In genomic region chr4:151169900-151170299, GRCh38 we compare ENCODE assay signal across 17 cellular contexts.
DNase-seq lines count a peak whose midpoint lies in the region; ATAC-seq and TF ChIP-seq lines count a peak whose summit lies in the region.
"Had no signal": no experiment of that assay in that cellular context is flagged by ENCODE, and none has a peak within 500 bp of the region (broad histone marks: within the 10 kb centered on the region; RNA-seq: fewer than 3 reads in every experiment).

No MANE protein-coding gene starts in this region.

- ATAC-seq in GM18907 (IDR thresholded peaks at IDR 0.05; ENCODE audit: unreplicated experiment) (no peak), HG02623 (IDR thresholded peaks at IDR 0.05; ENCODE audit: unreplicated experiment) (no peak)
- ATAC-seq in natural killer cell treated with Interleukin-12 subunit alpha and Interleukin-12 subunit beta and Interleukin-15 and Interleukin-18, amount 100 ng/mL, for 72 hours: no peak
- ATAC-seq: GM12878 had no signal

- BruUV-seq in mammary epithelial cell (replicated peaks; lab: Mats Ljungman, UMichigan): no TSS peak
- BruUV-seq in MCF 10A (replicated peaks; lab: Mats Ljungman, UMichigan): no TSS peak

- no peaks in the 10 kb centered on the region for H3K79me2 ChIP-seq in mammary epithelial cell (ENCODE audit: insufficient read depth, low read length)

- H3K9me3 ChIP-seq in mammary epithelial cell (replicated peaks; ENCODE audit: insufficient read depth, low read length) (no peaks in the 10 kb centered on the region), muscle layer of colon (ENCODE audit: low read length) (no peaks in the 10 kb centered on the region)
- H3K9me3 ChIP-seq: spleen had no signal

- DNase-seq in mammary epithelial cell: peak; percentile 5
- DNase-seq in MCF 10A (ENCODE audit: unreplicated experiment): no peak
- DNase-seq in dorsolateral prefrontal cortex: no peak
- no peak for DNase-seq in natural killer cell treated with Interleukin-12 subunit alpha and Interleukin-12 subunit beta and Interleukin-15 and Interleukin-18, amount 100 ng/mL, for 72 hours (ENCODE audit: low spot score)
- DNase-seq: activated CD4-positive, alpha-beta T cell treated with anti-CD3 and anti-CD28 coated beads, Interleukin-2, amount 50 U/mL, for 1 hour; activated naive CD8-positive, alpha-beta T cell treated with anti-CD3 and anti-CD28 coated beads, Interleukin-2, amount 10 ng/mL, durations not matched to agents 7 days and 5 days; activated T-cell treated with anti-CD3 and anti-CD28 coated beads, Interleukin-2, amount 50 U/mL, for 24 hours; CD8-positive, alpha-beta memory T cell; NCI-H1048; spleen had no signal

- H3K36me3 ChIP-seq in mammary epithelial cell (ENCODE audit: insufficient read depth, low read length): no peaks in the 10 kb centered on the region
- H3K36me3 ChIP-seq in muscle layer of colon (ENCODE audit: insufficient read depth, low read length): peaks cover 2% of the 10 kb centered on the region
- no peaks in the 10 kb centered on the region for H3K36me3 ChIP-seq in urinary bladder (ENCODE audit: insufficient read depth)

- WGBS in mammary epithelial cell (ENCODE audit: low coverage, missing lambda C conversion rate): 23% methylated on average over 3 of the region's 3 CpGs
- 32% methylated on average over 3 of the region's 3 CpGs for WGBS in urinary bladder

- intact Hi-C loops in mammary epithelial cell (cut with micrococcal nuclease) (no loop called here), MCF 10A (cut with micrococcal nuclease) (no loop called here), dorsolateral prefrontal cortex (cut with DNase I) (no loop called here)

- H3K27ac ChIP-seq in mammary epithelial cell (ENCODE audit: insufficient read depth, low read depth, low read length) (no peak overlapping the region), dorsolateral prefrontal cortex (peak overlapping the region in 53 of 59 donors; percentile 15 to 81 (median 66)), muscle layer of colon (ENCODE audit: low read depth, low read length) (peak overlapping the region; percentile 8), urinary bladder (ENCODE audit: low read depth) (peak overlapping the region; percentile 59)
- H3K27ac ChIP-seq: spleen had no signal

- H3K9me3 Mint-ChIP-seq in MCF 10A (ENCODE audit: unreplicated experiment): no peaks in the 10 kb centered on the region
- H3K9me3 Mint-ChIP-seq in natural killer cell treated with Interleukin-12 subunit alpha and Interleukin-12 subunit beta and Interleukin-15 and Interleukin-18, amount 100 ng/mL, for 72 hours: no peaks in the 10 kb centered on the region
- H3K9me3 Mint-ChIP-seq: activated naive CD8-positive, alpha-beta T cell treated with anti-CD3 and anti-CD28 coated beads, Interleukin-2, amount 10 ng/mL, durations not matched to agents 7 days and 5 days; activated T-cell treated with anti-CD3 and anti-CD28 coated beads, Interleukin-2, amount 50 U/mL, for 24 hours; CD8-positive, alpha-beta memory T cell; memory B cell; stimulated activated naive CD8-positive, alpha-beta T cell treated with anti-CD3 and anti-CD28 coated beads, Interleukin-15, Interleukin-2, amounts not matched to agents 100 ng/mL and 50 ng/mL, for 24 hours had no signal

- peaks cover 8% of the 10 kb centered on the region for H3K4me1 Mint-ChIP-seq in MCF 10A (ENCODE audit: insufficient read depth, unreplicated experiment)
- no peaks in the 10 kb centered on the region for H3K4me1 Mint-ChIP-seq in natural killer cell treated with Interleukin-12 subunit alpha and Interleukin-12 subunit beta and Interleukin-15 and Interleukin-18, amount 100 ng/mL, for 72 hours (ENCODE audit: low read depth in 2 of 2)
- H3K4me1 Mint-ChIP-seq: activated naive CD8-positive, alpha-beta T cell treated with anti-CD3 and anti-CD28 coated beads, Interleukin-2, amount 10 ng/mL, durations not matched to agents 7 days and 5 days; CD8-positive, alpha-beta memory T cell; memory B cell had no signal

- H4K20me1 ChIP-seq in mammary epithelial cell (ENCODE audit: insufficient read depth, low read length): no peaks in the 10 kb centered on the region

- H3K9ac ChIP-seq in mammary epithelial cell (ENCODE audit: insufficient read depth, low read length) (no peak overlapping the region), muscle layer of colon (ENCODE audit: low read length) (no peak overlapping the region)

- H3K27me3 ChIP-seq in mammary epithelial cell (ENCODE audit: insufficient read depth, low read length): no peaks in the 10 kb centered on the region
- H3K27me3 ChIP-seq in dorsolateral prefrontal cortex: no peaks in the 10 kb centered on the region
- no peaks in the 10 kb centered on the region for H3K27me3 ChIP-seq in muscle layer of colon (ENCODE audit: control insufficient read depth in 1 of 2, insufficient read depth in 2 of 2, low read length in 2 of 2)
- H3K27me3 ChIP-seq: spleen had no signal

- in situ Hi-C loops in mammary epithelial cell (cut with MboI; ENCODE audit: low sequenced_read_pairs in 2 of 2): no loop called here

- no peak overlapping the region for H2AFZ ChIP-seq in mammary epithelial cell (ENCODE audit: low read depth, low read length)

- dilution Hi-C loops in mammary epithelial cell (cut with HindIII; ENCODE audit: low sequenced_read_pairs): no loop called here

- POLR2A ChIA-PET in MCF 10A (lab: Yijun Ruan, JAX): interaction anchor here (0.9 to 1.3 kb wide), 2 partner anchors 9 to 69 kb away, joined by 3 read pairs; no protein-coding TSS in a partner anchor

- peaks cover 64% of the 10 kb centered on the region for H3K36me3 Mint-ChIP-seq in MCF 10A (ENCODE audit: insufficient read depth, unreplicated experiment)
- H3K36me3 Mint-ChIP-seq in natural killer cell treated with Interleukin-12 subunit alpha and Interleukin-12 subunit beta and Interleukin-15 and Interleukin-18, amount 100 ng/mL, for 72 hours: no peaks in the 10 kb centered on the region
- H3K36me3 Mint-ChIP-seq: activated naive CD8-positive, alpha-beta T cell treated with anti-CD3 and anti-CD28 coated beads, Interleukin-2, amount 10 ng/mL, durations not matched to agents 7 days and 5 days; CD8-positive, alpha-beta memory T cell; memory B cell had no signal

- TF ChIP-seq CTCF in mammary epithelial cell (conservative IDR thresholded peaks at IDR 0.05 in 1 of 2, IDR thresholded peaks at IDR 0.05 in 1 of 2; ENCODE audit: extremely low read depth in 1 of 2, insufficient read depth in 1 of 2, low read depth in 1 of 2, low read length in 2 of 2) (no peak), MCF 10A (IDR thresholded peaks at IDR 0.05; ENCODE audit: unreplicated experiment) (no peak), dorsolateral prefrontal cortex (IDR thresholded peaks at IDR 0.05 in 54 of 56, conservative IDR thresholded peaks at IDR 0.05 in 2 of 56; ENCODE audit: low read depth in 1 of 56, partially characterized antibody in 56 of 56) (no peak)

- H3K4me3 ChIP-seq in mammary epithelial cell (replicated peaks in 1 of 3; ENCODE audit: insufficient read depth in 1 of 3, low read depth in 2 of 3, low read length in 3 of 3) (no peak overlapping the region), dorsolateral prefrontal cortex (peak overlapping the region in 10 of 59 donors; percentile 3 to 25 (median 11)), muscle layer of colon (ENCODE audit: low read depth in 1 of 2, low read length in 2 of 2) (no peak overlapping the region), urinary bladder (ENCODE audit: low read depth, low read length) (no peak overlapping the region)
- H3K4me3 ChIP-seq: GM12878, spleen had no signal

- CTCF ChIA-PET in mammary epithelial cell (lab: Charles Lee; ENCODE audit: low non-redundant PET) (interaction anchor here (0.6 kb wide), 1 partner anchor 166 kb away, joined by 3 read pairs; no protein-coding TSS in a partner anchor), MCF 10A (lab: Yijun Ruan, JAX) (interaction anchor here (0.6 kb wide), 1 partner anchor 193 kb away, joined by 3 read pairs; no protein-coding TSS in a partner anchor)

- H3K4me3 Mint-ChIP-seq in MCF 10A (ENCODE audit: unreplicated experiment): no peak overlapping the region
- no peak overlapping the region for H3K4me3 Mint-ChIP-seq in natural killer cell treated with Interleukin-12 subunit alpha and Interleukin-12 subunit beta and Interleukin-15 and Interleukin-18, amount 100 ng/mL, for 72 hours
- H3K4me3 Mint-ChIP-seq: activated naive CD8-positive, alpha-beta T cell treated with anti-CD3 and anti-CD28 coated beads, Interleukin-2, amount 10 ng/mL, durations not matched to agents 7 days and 5 days; activated T-cell treated with anti-CD3 and anti-CD28 coated beads, Interleukin-2, amount 50 U/mL, for 24 hours; CD8-positive, alpha-beta memory T cell; memory B cell; stimulated activated naive CD8-positive, alpha-beta T cell treated with anti-CD3 and anti-CD28 coated beads, Interleukin-15, Interleukin-2, amounts not matched to agents 100 ng/mL and 50 ng/mL, for 24 hours had no signal

- no peak overlapping the region for H3K27ac Mint-ChIP-seq in MCF 10A (ENCODE audit: low read depth, unreplicated experiment)
- H3K27ac Mint-ChIP-seq in natural killer cell treated with Interleukin-12 subunit alpha and Interleukin-12 subunit beta and Interleukin-15 and Interleukin-18, amount 100 ng/mL, for 72 hours: no peak overlapping the region
- H3K27ac Mint-ChIP-seq: activated naive CD8-positive, alpha-beta T cell treated with anti-CD3 and anti-CD28 coated beads, Interleukin-2, amount 10 ng/mL, durations not matched to agents 7 days and 5 days; activated T-cell treated with anti-CD3 and anti-CD28 coated beads, Interleukin-2, amount 50 U/mL, for 24 hours; CD8-positive, alpha-beta memory T cell; memory B cell; stimulated activated naive CD8-positive, alpha-beta T cell treated with anti-CD3 and anti-CD28 coated beads, Interleukin-15, Interleukin-2, amounts not matched to agents 100 ng/mL and 50 ng/mL, for 24 hours had no signal

- no peak overlapping the region for H3K4me2 ChIP-seq in mammary epithelial cell (ENCODE audit: insufficient read depth, low read depth, low read length)

- no peaks in the 10 kb centered on the region for H3K27me3 Mint-ChIP-seq in MCF 10A (ENCODE audit: insufficient read depth, unreplicated experiment)
- H3K27me3 Mint-ChIP-seq in natural killer cell treated with Interleukin-12 subunit alpha and Interleukin-12 subunit beta and Interleukin-15 and Interleukin-18, amount 100 ng/mL, for 72 hours: peaks cover 18 to 49% of the 10 kb centered on the region in 2 donors

- no peaks in the 10 kb centered on the region for H3K4me1 ChIP-seq in mammary epithelial cell (ENCODE audit: insufficient read depth, low read length)
- H3K4me1 ChIP-seq in muscle layer of colon (ENCODE audit: insufficient read depth, low read length): peaks cover 56% of the 10 kb centered on the region
- peaks cover 1% of the 10 kb centered on the region for H3K4me1 ChIP-seq in urinary bladder (ENCODE audit: insufficient read depth)
- H3K4me1 ChIP-seq: spleen had no signal
